10 cellular contexts compared by ENCODE assay signal in genomic region chr10:62733654-62734293, GRCh38.
A peak's percentile ranks its signal among the peaks of the same experiment; 100 is the strongest.
DNase-seq lines count a peak whose midpoint lies in the region; ATAC-seq and TF ChIP-seq lines count a peak whose summit lies in the region.
"Had no signal": no experiment of that assay in that cellular context is flagged by ENCODE, and none has a peak within 500 bp of the region (broad histone marks: within the 10 kb centered on the region; RNA-seq: fewer than 3 reads in every experiment).

No MANE protein-coding gene starts in this region.

- no peak overlapping the region for H3K4me3 ChIP-seq in CD8-positive, alpha-beta memory T cell (ENCODE audit: low read length)

- H3K27me3 ChIP-seq in CD8-positive, alpha-beta memory T cell (ENCODE audit: insufficient read depth, low read length, poor library complexity, severe bottlenecking): no peaks in the 10 kb centered on the region

- no peaks in the 10 kb centered on the region for H3K9me3 ChIP-seq in CD8-positive, alpha-beta memory T cell (ENCODE audit: low read length)
- H3K9me3 ChIP-seq: neutrophil had no signal

- no peaks in the 10 kb centered on the region for H3K9me3 Mint-ChIP-seq in CD8-positive, alpha-beta memory T cell
- H3K9me3 Mint-ChIP-seq in IgD-negative memory B cell: no peaks in the 10 kb centered on the region
- no peaks in the 10 kb centered on the region for H3K9me3 Mint-ChIP-seq in effector memory CD8-positive, alpha-beta T cell

- CTCF ChIA-PET in CD8-positive, alpha-beta memory T cell (lab: Charles Lee): interaction anchor here (0.7 to 2.3 kb wide), 10 partner anchors 40 to 97 kb away, joined by 3 to 10 read pairs (median 3); partner anchors contain the start of gene EGR2

- peak overlapping the region; percentile 8 for H3K27ac ChIP-seq in CD8-positive, alpha-beta memory T cell (ENCODE audit: low read depth, low read length)
- H3K27ac ChIP-seq: neutrophil had no signal

- no peaks in the 10 kb centered on the region for H3K27me3 Mint-ChIP-seq in CD8-positive, alpha-beta memory T cell
- no peaks in the 10 kb centered on the region for H3K27me3 Mint-ChIP-seq in IgD-negative memory B cell
- no peaks in the 10 kb centered on the region for H3K27me3 Mint-ChIP-seq in effector memory CD8-positive, alpha-beta T cell

- H3K4me1 ChIP-seq in CD8-positive, alpha-beta memory T cell (ENCODE audit: insufficient read depth, low read length): peaks cover 44% of the 10 kb centered on the region

- H3K36me3 Mint-ChIP-seq in CD8-positive, alpha-beta memory T cell: no peaks in the 10 kb centered on the region
- H3K36me3 Mint-ChIP-seq in IgD-negative memory B cell: no peaks in the 10 kb centered on the region
- H3K36me3 Mint-ChIP-seq in effector memory CD8-positive, alpha-beta T cell (ENCODE audit: insufficient read depth): peaks cover 2% of the 10 kb centered on the region

- POLR2A ChIA-PET in CD8-positive, alpha-beta memory T cell (lab: Charles Lee): interaction anchor here (0.6 to 1.4 kb wide), 8 partner anchors 21 to 98 kb away, joined by 3 to 11 read pairs (median 4); partner anchors contain the start of genes ADO and EGR2

- DNase-seq in CD8-positive, alpha-beta memory T cell: peak in 1 of 5 donors; percentile 13
- no peak for DNase-seq in effector memory CD8-positive, alpha-beta T cell
- DNase-seq in NCI-H1694 treated with DMSO at 0.1 percent for 48 hours (lab: John Stamatoyannopoulos, UW): no peak
- DNase-seq in activated CD4-positive, CD25-positive, alpha-beta regulatory T cell treated with anti-CD3 and anti-CD28 coated beads, Interleukin-2, amount 50 U/mL, for 72 hours: no peak
- DNase-seq: dermis blood vessel endothelial cell had no signal

- H3K27ac Mint-ChIP-seq in CD8-positive, alpha-beta memory T cell: no peak overlapping the region
- H3K27ac Mint-ChIP-seq in IgD-negative memory B cell: peak overlapping the region in 2 of 3 donors; percentile 25 to 89
- H3K27ac Mint-ChIP-seq in effector memory CD8-positive, alpha-beta T cell: no peak overlapping the region

- peak overlapping the region in 4 of 7 donors; percentile 12 to 63 (median 50) for H3K4me3 Mint-ChIP-seq in CD8-positive, alpha-beta memory T cell
- H3K4me3 Mint-ChIP-seq in IgD-negative memory B cell: peak overlapping the region in 1 of 4 donors; percentile 38
- no peak overlapping the region for H3K4me3 Mint-ChIP-seq in effector memory CD8-positive, alpha-beta T cell

- ATAC-seq in GM21360 (IDR thresholded peaks at IDR 0.05; ENCODE audit: unreplicated experiment) (peak; percentile 6), SK-N-SH treated with all-trans-retinoic acid at 6 μM for 48 hours (no peak), GM18858 (IDR thresholded peaks at IDR 0.05; ENCODE audit: unreplicated experiment) (no peak)
- ATAC-seq in effector memory CD8-positive, alpha-beta T cell (replicated peaks): peak; percentile 5

- H3K4me1 Mint-ChIP-seq in CD8-positive, alpha-beta memory T cell: peaks cover 5 to 12% (median 9%) of the 10 kb centered on the region in 3 donors
- peaks cover 3 to 14% (median 13%) of the 10 kb centered on the region in 3 donors for H3K4me1 Mint-ChIP-seq in IgD-negative memory B cell
- peaks cover under 1 to 13% of the 10 kb centered on the region in 2 donors for H3K4me1 Mint-ChIP-seq in effector memory CD8-positive, alpha-beta T cell (ENCODE audit: low read depth in 2 of 2)

- H3K36me3 ChIP-seq in CD8-positive, alpha-beta memory T cell (ENCODE audit: insufficient read depth, low read length): no peaks in the 10 kb centered on the region
- H3K36me3 ChIP-seq: neutrophil had no signal

TF ChIP-seq in SK-N-SH treated with all-trans-retinoic acid at 6 μM for 48 hours, 23 proteins besides CTCF, POLR2A, EP300 and RAD21:
- TF ChIP-seq CREB5 (CRISPR knock-in tag; IDR thresholded peaks at IDR 0.05; ENCODE audit: low read depth) (no peak), POU6F1 (CRISPR knock-in tag; IDR thresholded peaks at IDR 0.05; ENCODE audit: borderline replicate concordance, low read depth) (no peak), GLIS3 (CRISPR knock-in tag; IDR thresholded peaks at IDR 0.05) (no peak)

Comparison
In these comparisons a context has a peak if more than half of its experiments do, and no peak if none do; other contexts are left out.
1. H3K27ac Mint-ChIP-seq: peak in IgD-negative memory B cell (2 of 3); none in CD8-positive, alpha-beta memory T cell (0 of 8) and effector memory CD8-positive, alpha-beta T cell (0 of 2).
2. H3K4me3 Mint-ChIP-seq: peak in CD8-positive, alpha-beta memory T cell (4 of 7); none in effector memory CD8-positive, alpha-beta T cell (0 of 2).
3. ATAC-seq: peak in GM21360 (single experiment) and effector memory CD8-positive, alpha-beta T cell (single experiment); none in SK-N-SH treated with all-trans-retinoic acid at 6 μM for 48 hours (single experiment) and GM18858 (single experiment).